Comparison of ENCODE assay signal across 8 cellular contexts in the genomic region with DNA sequence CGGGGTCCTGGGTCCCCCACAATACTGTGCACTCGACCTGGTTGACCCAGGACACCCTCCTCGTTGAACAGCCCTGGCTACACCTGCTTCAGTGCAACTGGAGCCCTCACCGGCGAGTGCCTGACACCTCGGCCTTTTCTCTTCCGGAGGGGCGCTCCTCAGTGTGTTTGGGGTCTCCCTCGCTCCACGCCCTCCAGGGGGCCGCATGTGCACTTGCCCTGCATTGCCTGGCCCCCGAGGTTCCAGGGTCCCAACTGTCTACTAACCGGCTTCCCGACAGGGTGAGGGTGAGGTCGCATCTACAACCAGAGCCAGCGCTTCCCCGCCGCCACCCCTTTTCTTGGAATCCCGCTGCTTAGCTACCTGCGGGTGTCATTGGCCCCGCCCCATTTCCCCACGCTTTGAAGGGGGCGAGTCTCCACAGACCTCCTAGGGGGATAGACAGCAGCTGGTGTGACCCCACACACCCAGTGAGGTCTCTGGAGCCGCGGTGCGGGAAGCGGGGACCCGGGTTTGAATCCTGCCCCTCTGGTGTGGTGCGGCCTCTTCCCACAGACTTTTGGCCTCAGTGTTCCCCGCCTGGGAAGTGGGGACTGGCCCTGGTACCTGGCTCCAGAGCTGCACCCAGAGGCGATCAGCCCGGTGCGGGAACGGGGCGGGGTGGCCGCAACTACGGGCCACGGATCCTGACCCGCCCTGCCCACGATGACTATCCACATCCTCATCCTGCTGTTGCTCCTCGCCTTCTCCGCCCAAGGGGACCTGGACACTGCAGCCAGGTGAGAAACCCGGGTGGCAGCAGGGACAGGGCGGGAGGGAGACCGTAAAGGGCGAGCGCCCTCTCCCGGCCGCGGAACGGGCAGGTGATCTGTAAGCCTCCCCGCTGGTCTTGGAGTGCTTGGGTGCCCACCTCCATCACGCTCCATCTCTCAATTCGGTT. TPM values are rescaled to one million over a fixed set of nuclear protein-coding genes. Genes with fewer than 3 reads are reported as not detected.
DNase-seq lines count a peak whose midpoint lies in the region; ATAC-seq and TF ChIP-seq lines count a peak whose summit lies in the region.

ADM5 (plus strand) TSS at position 462 of the 940 bp plus-strand sequence; CDS start at position 706, 244 bp downstream.

- H3K27ac ChIP-seq in OCI-LY3 (ENCODE audit: low read length) (peak within 1 kb of the TSS; percentile 20; the same call in 1 of the 2 replicates), breast epithelium (peak within 1 kb of the TSS; percentile 70 to 76)

- H3K27me3 ChIP-seq in OCI-LY3 (ENCODE audit: low read depth, low read length) (no peaks in the 10 kb centered on the region), breast epithelium (no peaks in the 10 kb centered on the region)

- H3K9ac ChIP-seq in OCI-LY3 (ENCODE audit: low read length) = no peak within 1 kb of the TSS

- H4K20me1 ChIP-seq in OCI-LY3 (ENCODE audit: insufficient read depth, low read length) = peaks cover 51% of the 10 kb centered on the region

- H2AFZ ChIP-seq in OCI-LY3 (ENCODE audit: low read depth, low read length) = no peak within 1 kb of the TSS

- DNase-seq in NCI-H187 (lab: John Stamatoyannopoulos, UW) (peak; percentile 39 to 43), NCI-H187 treated with DMSO at 0.1 percent for 48 hours (lab: John Stamatoyannopoulos, UW) (no peak), breast epithelium (ENCODE audit: low spot score in 2 of 2) (peak; percentile 50 to 72), kidney tubule cell (ENCODE audit: low spot score) (peak; percentile 55), RPMI8226 (no peak)
- peak; percentile 34 for DNase-seq in stimulated activated CD8-positive, alpha-beta memory T cell treated with anti-CD3 and anti-CD28 coated beads, Interleukin-15, amount 100 ng/mL, for 1 hour (ENCODE audit: low read depth)

- no peak for TF ChIP-seq CTCF in OCI-LY3 (IDR thresholded peaks at IDR 0.05; ENCODE audit: low read depth, low read length)
- TF ChIP-seq CTCF in breast epithelium (IDR thresholded peaks at IDR 0.05) = peak in 1 of 3 donors; percentile 31

- intact Hi-C loops in breast epithelium (cut with DNase I; ENCODE audit: low total_unique reads) = no loop called here

- H3K36me3 ChIP-seq in OCI-LY3 (replicated peaks; ENCODE audit: low read depth, low read length) (peaks cover 67% of the 10 kb centered on the region), breast epithelium (no peaks in the 10 kb centered on the region)

- no peak for ATAC-seq in GM18870 (IDR thresholded peaks at IDR 0.05; ENCODE audit: unreplicated experiment)

- TF ChIP-seq POLR2A in breast epithelium (IDR thresholded peaks at IDR 0.05) = no peak

- H3K4me3 ChIP-seq in OCI-LY3 (ENCODE audit: low read length) (no peak within 1 kb of the TSS), breast epithelium (peak within 1 kb of the TSS; percentile 46 to 75 (median 58))

- peaks cover 16% of the 10 kb centered on the region; the same call in 1 of the 2 replicates for H3K79me2 ChIP-seq in OCI-LY3 (ENCODE audit: low read length)

- no peak within 1 kb of the TSS for H3K4me2 ChIP-seq in OCI-LY3 (ENCODE audit: low read length)

- peaks cover 16% of the 10 kb centered on the region; the same call in 1 of the 2 replicates for H3K4me1 ChIP-seq in OCI-LY3 (ENCODE audit: low read length)
- H3K4me1 ChIP-seq in breast epithelium = peaks cover 0 to 6% of the 10 kb centered on the region in 2 donors

- H3K9me3 ChIP-seq in OCI-LY3 (ENCODE audit: insufficient read depth, low read length) (no peaks in the 10 kb centered on the region), breast epithelium (no peaks in the 10 kb centered on the region)

RNA-seq across cellular contexts. Expression of gene ADM5, which starts in this region (rescaled TPM):
- 1 to 10 TPM; 1.3 to 2.9 (median 1.4) TPM for total RNA-seq in breast epithelium

Comparison
In these comparisons a context has a peak if more than half of its experiments do, and no peak if none do; other contexts are left out.
1. DNase-seq: peak in NCI-H187 (2 of 2), breast epithelium (2 of 2), kidney tubule cell (single experiment) and stimulated activated CD8-positive, alpha-beta memory T cell treated with anti-CD3 and anti-CD28 coated beads, Interleukin-15, amount 100 ng/mL, for 1 hour (single experiment); none in NCI-H187 treated with DMSO at 0.1 percent for 48 hours (single experiment) and RPMI8226 (single experiment).